Comparison of ENCODE assay signal across 20 cellular contexts in genomic region chr20:20692587-20692986, GRCh38. TPM values are rescaled to one million over a fixed set of nuclear protein-coding genes. Genes with fewer than 3 reads are reported as not detected.
A peak's percentile ranks its signal among the peaks of the same experiment; 100 is the strongest.
DNase-seq lines count a peak whose midpoint lies in the region; ATAC-seq, FAIRE-seq and TF ChIP-seq lines count a peak whose summit lies in the region.
"Had no signal": no experiment of that assay in that cellular context is flagged by ENCODE, and none has a peak within 500 bp of the region (broad histone marks: within the 10 kb centered on the region; RNA-seq: fewer than 3 reads in every experiment).

No MANE protein-coding gene starts in this region.

- CTCF ChIA-PET in HepG2 (lab: Yijun Ruan, JAX; ENCODE audit: low intra/inter-chr PET ratio, low total read pairs) = no interaction called here

- TF ChIP-seq POLR2A in right lobe of liver (IDR thresholded peaks at IDR 0.05) (no peak), HepG2 (IDR thresholded peaks at IDR 0.05; ENCODE audit: insufficient read depth in 1 of 2, low read depth in 2 of 2, low read length in 2 of 2) (no peak)

- H3K9me3 ChIP-seq in right lobe of liver (no peaks in the 10 kb centered on the region), HepG2 (ENCODE audit: low read length) (no peaks in the 10 kb centered on the region), endodermal cell (ENCODE audit: control insufficient read depth, low read length) (no peaks in the 10 kb centered on the region)
- H3K9me3 ChIP-seq: BE2C, HAP-1 had no signal

- H3K27ac Mint-ChIP-seq in endodermal cell (peak overlapping the region; percentile 46), progenitor cell of endocrine pancreas (peak overlapping the region; percentile 77)
- H3K27ac Mint-ChIP-seq: CD4-positive, CD25-positive, alpha-beta regulatory T cell; IgD-negative memory B cell had no signal

- H4K20me1 ChIP-seq in HepG2 (ENCODE audit: insufficient read depth, low read length) = peaks cover 6% of the 10 kb centered on the region; the same call in 1 of the 2 replicates

- no peak for TF ChIP-seq EP300 in HepG2 (IDR thresholded peaks at IDR 0.05; ENCODE audit: low read depth in 2 of 2, low read length in 2 of 2)
- TF ChIP-seq EP300 in HepG2 (CRISPR knock-in tag; IDR thresholded peaks at IDR 0.05; ENCODE audit: borderline replicate concordance) = no peak

- no peaks in the 10 kb centered on the region for H3K36me3 ChIP-seq in right lobe of liver
- H3K36me3 ChIP-seq in HepG2 (replicated peaks in 1 of 2; ENCODE audit: control insufficient read depth in 1 of 2, insufficient read depth in 2 of 2, low read length in 2 of 2) = no peaks in the 10 kb centered on the region; a peak in 1 of 5 replicates
- no peaks in the 10 kb centered on the region for H3K36me3 ChIP-seq in endodermal cell (ENCODE audit: control insufficient read depth, insufficient read depth, low read length)
- H3K36me3 ChIP-seq: BE2C, HAP-1 had no signal

- TF ChIP-seq CTCF in right lobe of liver (IDR thresholded peaks at IDR 0.05) = no peak
- TF ChIP-seq CTCF in HepG2 (CRISPR knock-in tag; IDR thresholded peaks at IDR 0.05) = no peak
- no peak for TF ChIP-seq CTCF in endodermal cell (conservative IDR thresholded peaks at IDR 0.05)
- TF ChIP-seq CTCF in progenitor cell of endocrine pancreas (IDR thresholded peaks at IDR 0.05; ENCODE audit: unreplicated experiment) = no peak

- no peak overlapping the region for H2AFZ ChIP-seq in HepG2 (ENCODE audit: low read length)
- H2AFZ ChIP-seq: GM23248 had no signal

- H3K9ac ChIP-seq in HepG2 (ENCODE audit: insufficient read depth, low read depth, low read length) (no peak overlapping the region), endodermal cell (ENCODE audit: extremely low read depth, low read length, poor library complexity, severe bottlenecking) (no peak overlapping the region)
- H3K9ac ChIP-seq: GM23248 had no signal

- no peaks in the 10 kb centered on the region for H3K36me3 Mint-ChIP-seq in endodermal cell (ENCODE audit: low read depth)
- H3K36me3 Mint-ChIP-seq in progenitor cell of endocrine pancreas (ENCODE audit: insufficient read depth) = no peaks in the 10 kb centered on the region

- FAIRE-seq in HepG2 (lab: Jason Lieb, UNC) = no peak

- no peak overlapping the region for H3K4me2 ChIP-seq in HepG2 (ENCODE audit: low read depth, low read length)

- POLR2A ChIA-PET in HepG2 (lab: Yijun Ruan, JAX) = no interaction called here

- peak; percentile 41 to 76 (median 55) for ATAC-seq in right lobe of liver
- ATAC-seq in HepG2 = no peak
- ATAC-seq in GM21381 (IDR thresholded peaks at IDR 0.05; ENCODE audit: unreplicated experiment) = no peak

- H3K4me3 Mint-ChIP-seq in endodermal cell (no peak overlapping the region), progenitor cell of endocrine pancreas (ENCODE audit: low read depth) (no peak overlapping the region)
- H3K4me3 Mint-ChIP-seq: CD4-positive, CD25-positive, alpha-beta regulatory T cell; CD8-positive, alpha-beta memory T cell had no signal

- peaks cover 33% of the 10 kb centered on the region for H3K79me2 ChIP-seq in HepG2 (ENCODE audit: insufficient read depth, low read length)

- no peak for DNase-seq in right lobe of liver
- DNase-seq in HepG2 (ENCODE audit: low spot score) = no peak
- no peak for DNase-seq in endodermal cell
- DNase-seq in progenitor cell of endocrine pancreas (ENCODE audit: low spot score, unreplicated experiment) = no peak
- DNase-seq in stimulated activated CD4-positive, alpha-beta T cell treated with anti-CD3 and anti-CD28 coated beads, Interleukin-1b, Interleukin-23, amount 100 ng/mL, for 48 hours = no peak
- DNase-seq in cerebellar cortex (ENCODE audit: low spot score) = no peak
- DNase-seq: ACHN; BE2C; C1 segment of cervical spinal cord; CD4-positive, CD25-positive, alpha-beta regulatory T cell; CD8-positive, alpha-beta memory T cell; COR-L47; DMS 273 treated with DMSO at 0.1 percent for 48 hours; DMS53; DND-41; EL; GM23248 had no signal

- no peaks in the 10 kb centered on the region for H3K9me3 Mint-ChIP-seq in endodermal cell
- H3K9me3 Mint-ChIP-seq in progenitor cell of endocrine pancreas (ENCODE audit: low read depth) = no peaks in the 10 kb centered on the region
- H3K9me3 Mint-ChIP-seq: CD4-positive, CD25-positive, alpha-beta regulatory T cell; CD8-positive, alpha-beta memory T cell; IgD-negative memory B cell had no signal

- H3K4me3 ChIP-seq in right lobe of liver = no peak overlapping the region
- H3K4me3 ChIP-seq in HepG2 (replicated peaks in 1 of 3; ENCODE audit: insufficient read depth in 1 of 3, low read depth in 2 of 3, low read length in 3 of 3) = no peak overlapping the region
- H3K4me3 ChIP-seq in endodermal cell (ENCODE audit: low read length) = no peak overlapping the region
- H3K4me3 ChIP-seq: GM23248, HAP-1 had no signal

- H3K27me3 Mint-ChIP-seq in endodermal cell (ENCODE audit: insufficient read depth) = no peaks in the 10 kb centered on the region
- H3K27me3 Mint-ChIP-seq in progenitor cell of endocrine pancreas = no peaks in the 10 kb centered on the region
- H3K27me3 Mint-ChIP-seq: CD8-positive, alpha-beta memory T cell; IgD-negative memory B cell had no signal

- H3K27ac ChIP-seq in right lobe of liver (no peak overlapping the region), HepG2 (ENCODE audit: extremely low read length, insufficient read depth, low read length) (no peak overlapping the region), endodermal cell (ENCODE audit: low read depth, low read length) (no peak overlapping the region)
- H3K27ac ChIP-seq: GM23248 had no signal

- BruUV-seq in HepG2 (replicated peaks; lab: Mats Ljungman, UMichigan) = no TSS peak

- 38% methylated on average over 1 of the region's 1 CpG for WGBS in right lobe of liver (ENCODE audit: insufficient coverage, low coverage, low lambda C conversion rate, missing lambda C conversion rate)
- WGBS in HepG2 (ENCODE audit: low lambda C conversion rate) = 87% methylated on average over 1 of the region's 1 CpG
- 78% methylated on average over 1 of the region's 1 CpG; no CpG with 5 or more reads in 1 of the 2 experiments for WGBS in endodermal cell (ENCODE audit: insufficient coverage in 1 of 2, insufficient read length in 1 of 2), 2 experiments

- intact Hi-C loops in right lobe of liver (cut with DNase I) = no loop called here
- intact Hi-C loops in HepG2 (cut with micrococcal nuclease; ENCODE audit: unreplicated experiment) = no loop called here

- H3K4me1 ChIP-seq in right lobe of liver = peaks cover 0 to 4% (median 0%) of the 10 kb centered on the region in 4 donors
- peaks cover 22% of the 10 kb centered on the region for H3K4me1 ChIP-seq in HepG2 (ENCODE audit: insufficient read depth, low read length)
- H3K4me1 ChIP-seq in endodermal cell (ENCODE audit: control insufficient read depth, insufficient read depth, low read length) = no peaks in the 10 kb centered on the region
- H3K4me1 ChIP-seq: BE2C, HAP-1 had no signal

- no peak for TF ChIP-seq RAD21 in HepG2 (CRISPR knock-in tag; IDR thresholded peaks at IDR 0.05)

- peaks cover 5% of the 10 kb centered on the region for H3K4me1 Mint-ChIP-seq in endodermal cell
- H3K4me1 Mint-ChIP-seq in progenitor cell of endocrine pancreas (ENCODE audit: low read depth) = peaks cover 15% of the 10 kb centered on the region

- no peaks in the 10 kb centered on the region for H3K27me3 ChIP-seq in right lobe of liver
- H3K27me3 ChIP-seq in HepG2 (ENCODE audit: control insufficient read depth in 1 of 2, insufficient read depth in 2 of 2, low read length in 2 of 2) = no peaks in the 10 kb centered on the region
- no peaks in the 10 kb centered on the region for H3K27me3 ChIP-seq in endodermal cell (ENCODE audit: control insufficient read depth, insufficient read depth, low read length, poor library complexity, severe bottlenecking)
- H3K27me3 ChIP-seq: BE2C had no signal

- in situ Hi-C loops in HepG2 (cut with HindIII; ENCODE audit: extremely low pct_ligation_motif_present, low pct_unique_long_range_greater_than_20kb) = no loop called here

TF ChIP-seq in HepG2, 621 proteins besides CTCF, POLR2A, EP300 and RAD21 (continues in another document):
- no peak for TF ChIP-seq FOXO4 (CRISPR knock-in tag; conservative IDR thresholded peaks at IDR 0.05)

RNA-seq across cellular contexts. Expression of gene RALGAPA2, which starts 19.9 kb away (rescaled TPM):
- total RNA-seq in right lobe of liver (10 to 100 TPM; 38.3 to 76.7 (median 62.7) TPM), HepG2 (2016; rRNA removed; fragmentation: Illumina TruSeq; extraction: Trizol) (17.7 and 18.3 TPM in 2 replicates), endodermal cell (10 to 100 TPM; 19.5 to 24.6 TPM), progenitor cell of endocrine pancreas (103 and 109 TPM in 2 replicates)
- total RNA-seq in HepG2 (2016; cell fraction: cytosol; rRNA removed; fragmentation: Illumina TruSeq; extraction: Trizol; ENCODE audit: low read depth) = 3.1 and 4.5 TPM in 2 replicates
- 16.3 and 18.8 TPM in 2 replicates for total RNA-seq in HepG2 (2016; cell fraction: insoluble cytoplasmic fraction; rRNA removed; fragmentation: Illumina TruSeq; extraction: Trizol)
- 6.5 and 7.8 TPM in 2 replicates for total RNA-seq in HepG2 (2016; cell fraction: membrane; rRNA removed; fragmentation: Illumina TruSeq; extraction: Trizol)
- total RNA-seq in HepG2 (2016; cell fraction: nucleus; rRNA removed; fragmentation: Illumina TruSeq; extraction: Trizol) = 29.6 and 31.7 TPM in 2 replicates
- 13.8 and 15.7 TPM in 2 replicates for polyA plus RNA-seq in HepG2 (2011; rRNA removed)
- 8.0 and 13.3 TPM in 2 replicates for polyA plus RNA-seq in HepG2 (2011; cell fraction: cytosol; rRNA removed)
- polyA plus RNA-seq in HepG2 (2011; cell fraction: nucleus; rRNA removed) = 38.4 and 38.5 TPM in 2 replicates
- 18.4 and 27.5 TPM in 2 replicates for polyA plus RNA-seq in HepG2 (2012)
- 0.49 and 0.67 TPM in 2 replicates for polyA plus RNA-seq in HepG2 (2016; cell fraction: cytosol; fragmentation: Illumina TruSeq; extraction: Trizol; ENCODE audit: low read depth)
- polyA plus RNA-seq in HepG2 (2016; cell fraction: insoluble cytoplasmic fraction; fragmentation: Illumina TruSeq; extraction: Trizol; ENCODE audit: low read depth) = 8.9 and 11.7 TPM in 2 replicates
- 1.2 and 1.7 TPM in 2 replicates for polyA plus RNA-seq in HepG2 (2016; cell fraction: membrane; fragmentation: Illumina TruSeq; extraction: Trizol; ENCODE audit: low read depth)
- 17.2 and 18.1 TPM in 2 replicates for polyA plus RNA-seq in HepG2 (2016; cell fraction: nucleus; fragmentation: Illumina TruSeq; extraction: Trizol; ENCODE audit: insufficient read depth, low read depth)
- 7.3 and 40.9 TPM in 2 replicates for polyA minus RNA-seq in HepG2 (2011; rRNA and poly(A)+ RNA removed; ENCODE audit: low replicate concordance)
- 20.8 and 29.0 TPM in 2 replicates for polyA minus RNA-seq in HepG2 (2011; cell fraction: cytosol; rRNA and poly(A)+ RNA removed)
- 158 and 172 TPM in 2 replicates for polyA minus RNA-seq in HepG2 (2011; cell fraction: nucleus; rRNA and poly(A)+ RNA removed)
- 11.8 TPM for polyA plus RNA-seq in endodermal cell (2013, experiment 1 of 2)
- 13.0 TPM for polyA plus RNA-seq in endodermal cell (2013, experiment 2 of 2)

Comparison
In these comparisons a context has a peak if more than half of its experiments do, and no peak if none do; other contexts are left out.
1. ATAC-seq: peak in right lobe of liver (4 of 4); none in HepG2 (single experiment) and GM21381 (single experiment).